In the genomic region with DNA sequence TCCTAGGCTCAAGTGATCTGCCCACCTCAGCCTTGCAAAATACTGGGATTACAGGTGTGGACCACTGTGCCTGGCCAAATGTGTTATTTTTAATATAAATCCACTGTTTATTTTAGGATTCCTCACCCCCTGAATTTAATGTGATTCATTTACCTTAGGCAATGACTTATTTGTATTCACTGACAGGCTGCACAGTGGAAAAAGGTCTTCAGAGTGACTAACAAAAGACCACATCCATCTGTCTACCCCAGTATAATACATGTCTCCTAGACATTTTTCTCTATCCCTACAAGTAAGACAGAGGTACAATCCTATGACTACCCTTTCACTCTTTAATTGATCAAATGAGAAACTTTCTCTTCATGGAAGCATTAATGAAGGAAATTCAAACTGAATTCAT, we compare ENCODE assay signal across 20 cellular contexts.
"Had no signal": no experiment of that assay in that cellular context is flagged by ENCODE, and none has a peak within 500 bp of the region (broad histone marks: within the 10 kb centered on the region; RNA-seq: fewer than 3 reads in every experiment).

No MANE protein-coding gene starts in this region.

- H3K9ac ChIP-seq: neural progenitor cell had no signal

- H3K4me3 ChIP-seq: coronary artery, gastrocnemius medialis, heart right ventricle, neural progenitor cell, psoas muscle, right lobe of liver, suprapubic skin, thyroid gland had no signal

- H3K27ac ChIP-seq: coronary artery, gastrocnemius medialis, heart right ventricle, neural progenitor cell, psoas muscle, right lobe of liver, suprapubic skin, thyroid gland had no signal

- H3K4me1 ChIP-seq: gastrocnemius medialis, neural progenitor cell, psoas muscle had no signal

- H3K4me2 ChIP-seq: neural progenitor cell had no signal

- H3K27me3 ChIP-seq: gastrocnemius medialis, heart right ventricle, neural progenitor cell, right lobe of liver, suprapubic skin, thyroid gland had no signal

- H3K9me3 ChIP-seq: gastrocnemius medialis, heart right ventricle, psoas muscle, right lobe of liver, suprapubic skin, thyroid gland had no signal

- ATAC-seq: esophagus mucosa; gastrocnemius medialis; heart right ventricle; natural killer cell; psoas muscle; right lobe of liver; stimulated activated effector memory CD8-positive, alpha-beta T cell treated with anti-CD3 and anti-CD28 coated beads, Interleukin-12 subunit alpha, Interleukin-12 subunit beta, amount 100 ng/mL, for 72 hours; stimulated activated naive CD8-positive, alpha-beta T cell treated with anti-CD3 and anti-CD28 coated beads, Interleukin-15, Interleukin-2, amounts not matched to agents 100 U/mL and 50 U/mL, for 24 hours had no signal

- DNase-seq: effector CD4-positive, alpha-beta T cell; endodermal cell; gastrocnemius medialis; heart right ventricle; hypothalamus; kidney glomerular epithelial cell; natural killer cell; nucleus accumbens; psoas muscle; retina; right lobe of liver; stimulated activated CD4-positive, alpha-beta T cell treated with anti-CD3 and anti-CD28 coated beads, Interleukin-4, amount 100 ng/mL, for 1 hour; stimulated activated CD8-positive, alpha-beta memory T cell treated with anti-CD3 and anti-CD28 coated beads, Interleukin-4, amount 100 ng/mL, for 48 hours; stimulated activated naive CD8-positive, alpha-beta T cell treated with anti-CD3 and anti-CD28 coated beads, Interleukin-15, Interleukin-2, amounts not matched to agents 100 U/mL and 50 U/mL, for 24 hours; thyroid gland had no signal

- H3K36me3 ChIP-seq: gastrocnemius medialis, heart right ventricle, neural progenitor cell, right lobe of liver, suprapubic skin, thyroid gland had no signal

- H2AFZ ChIP-seq: neural progenitor cell had no signal
